Comparison of ENCODE assay signal across 23 cellular contexts in the genomic region with DNA sequence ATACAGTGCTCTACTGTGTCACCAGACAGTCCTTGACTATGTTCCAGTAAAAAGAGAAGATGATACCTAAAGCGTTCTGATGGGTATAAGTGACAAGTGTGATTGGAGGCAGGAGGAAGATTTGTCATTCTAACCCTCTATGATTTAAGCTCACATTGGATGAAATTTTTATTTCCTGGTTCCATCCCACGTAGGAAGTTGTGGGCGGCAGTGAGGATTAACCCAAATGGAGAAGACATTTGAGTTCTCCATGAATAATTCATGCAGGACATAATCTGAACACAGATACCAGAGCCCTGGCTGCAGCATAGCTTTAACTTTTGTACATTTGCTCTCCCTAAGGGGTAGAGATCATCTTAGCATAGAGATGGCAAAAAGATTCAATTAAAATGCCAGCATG.
DNase-seq lines count a peak whose midpoint lies in the region; ATAC-seq and TF ChIP-seq lines count a peak whose summit lies in the region.
"Had no signal": no experiment of that assay in that cellular context is flagged by ENCODE, and none has a peak within 500 bp of the region (broad histone marks: within the 10 kb centered on the region; RNA-seq: fewer than 3 reads in every experiment).

No MANE protein-coding gene starts in this region.

- in situ Hi-C loops in ACHN (cut with HindIII; ENCODE audit: low pct_ligation_motif_present, low pct_unique_long_range_greater_than_20kb, low sequenced_read_pairs), result no loop called here

- peak overlapping the region; percentile 4 for H3K4me3 ChIP-seq in A673 (ENCODE audit: low read depth, low read length, poor library complexity, severe bottlenecking)
- no peak overlapping the region for H3K4me3 ChIP-seq in PC-3 (ENCODE audit: low read length)
- H3K4me3 ChIP-seq in GM23338, result no peak overlapping the region
- H3K4me3 ChIP-seq: GM23248, HAP-1 had no signal

- intact Hi-C loops in A673 (cut with micrococcal nuclease; ENCODE audit: unreplicated experiment), result no loop called here
- intact Hi-C loops in PC-3 (cut with micrococcal nuclease), result no loop called here

- no peak overlapping the region for H3K27ac Mint-ChIP-seq in GM23338
- H3K27ac Mint-ChIP-seq: B cell had no signal

- H3K27me3 Mint-ChIP-seq in GM23338 (ENCODE audit: insufficient read depth, low read depth, poor library complexity), result no peaks in the 10 kb centered on the region
- H3K27me3 Mint-ChIP-seq: B cell; CD4-positive, CD25-positive, alpha-beta regulatory T cell had no signal

- H3F3A ChIP-seq in PC-3 (ENCODE audit: low read length, unreplicated experiment), result no peaks in the 10 kb centered on the region
- no peaks in the 10 kb centered on the region for H3F3A ChIP-seq in GM23338 (replicated peaks; ENCODE audit: low read depth)

- H3K9me3 Mint-ChIP-seq in GM23338, result no peaks in the 10 kb centered on the region
- H3K9me3 Mint-ChIP-seq: CD4-positive, CD25-positive, alpha-beta regulatory T cell had no signal

- CTCF ChIA-PET in A673 (lab: Charles Lee) (interaction anchor here (1.7 kb wide), 1 partner anchor 40 kb away, joined by 8 read pairs; no protein-coding TSS in a partner anchor), PC-3 (lab: Charles Lee) (no interaction called here)

- peak; percentile 96 for DNase-seq in A673 (ENCODE audit: low spot score)
- DNase-seq in PC-3, result no peak
- DNase-seq in caudate nucleus (lab: John Stamatoyannopoulos, UW), result peak in 18 of 61 donors; percentile 4 to 73 (median 30)
- peak; percentile 71 for DNase-seq in putamen (ENCODE audit: low spot score)
- no peak for DNase-seq in NCI-H187 treated with DMSO at 0.1 percent for 48 hours (lab: John Stamatoyannopoulos, UW)
- no peak for DNase-seq in GM23338 (ENCODE audit: low spot score)
- no peak for DNase-seq in ACHN
- DNase-seq: CD4-positive, CD25-positive, alpha-beta regulatory T cell; EL; GF-D8; GM23248; IMR-90; NCI-H1105 treated with DMSO at 0.1 percent for 48 hours; NCI-H2081; NCI-H2171; NCI-H345; NCI-H774; NK-92 treated with Interleukin-12 subunit alpha and Interleukin-12 subunit beta, amount 100 ng/mL, for 24 hours; Right ventricle myocardium superior; SW 1271 had no signal

- TF ChIP-seq CTCF in A673 (conservative IDR thresholded peaks at IDR 0.05; ENCODE audit: low read depth, low read length) (no peak), PC-3 (conservative IDR thresholded peaks at IDR 0.05; ENCODE audit: low read depth, low read length) (no peak), GM23338 (conservative IDR thresholded peaks at IDR 0.05; ENCODE audit: low read depth in 2 of 2) (no peak)

- H3K36me3 Mint-ChIP-seq in GM23338 (ENCODE audit: low read depth), result no peaks in the 10 kb centered on the region

- H3K36me3 ChIP-seq in A673 (ENCODE audit: insufficient read depth, low read length, poor library complexity, severe bottlenecking) (no peaks in the 10 kb centered on the region), PC-3 (ENCODE audit: low read depth, low read length) (no peaks in the 10 kb centered on the region), GM23338 (ENCODE audit: insufficient read depth) (no peaks in the 10 kb centered on the region)
- H3K36me3 ChIP-seq: HAP-1 had no signal

- H3K9me2 ChIP-seq in PC-3 (replicated peaks; ENCODE audit: low read length), result no peaks in the 10 kb centered on the region
- H3K9me2 ChIP-seq in GM23338 (ENCODE audit: insufficient read depth), result no peaks in the 10 kb centered on the region

- H3K9me3 ChIP-seq in A673 (ENCODE audit: low read depth, low read length, poor library complexity, severe bottlenecking), result no peaks in the 10 kb centered on the region
- no peaks in the 10 kb centered on the region for H3K9me3 ChIP-seq in PC-3 (ENCODE audit: low read length)
- H3K9me3 ChIP-seq: HAP-1 had no signal

- H2AFZ ChIP-seq in PC-3 (ENCODE audit: low read length) (no peak overlapping the region), GM23338 (no peak overlapping the region)
- H2AFZ ChIP-seq: GM23248 had no signal

- H3K4me2 ChIP-seq in PC-3 (ENCODE audit: low read length), result no peak overlapping the region
- no peak overlapping the region for H3K4me2 ChIP-seq in GM23338
- H3K4me2 ChIP-seq: KMS-11 had no signal

- peaks cover 9% of the 10 kb centered on the region for H3K4me1 Mint-ChIP-seq in GM23338
- H3K4me1 Mint-ChIP-seq: B cell had no signal

- no peaks in the 10 kb centered on the region for H4K20me1 ChIP-seq in PC-3 (ENCODE audit: low read length)
- no peaks in the 10 kb centered on the region for H4K20me1 ChIP-seq in GM23338 (replicated peaks; ENCODE audit: insufficient read depth)

- BruUV-seq in A673 (replicated peaks; lab: Mats Ljungman, UMichigan) (no TSS peak), PC-3 (replicated peaks; lab: Mats Ljungman, UMichigan) (TSS peak; percentile 14)

- H3K27ac ChIP-seq in A673 (ENCODE audit: low read depth, low read length, poor library complexity, severe bottlenecking), result peak overlapping the region; percentile 78
- H3K27ac ChIP-seq in PC-3 (ENCODE audit: low read length), result no peak overlapping the region
- H3K27ac ChIP-seq in caudate nucleus (ENCODE audit: low read depth, low read length), result peak overlapping the region; percentile 27
- H3K27ac ChIP-seq in GM23338 (ENCODE audit: low read depth), result no peak overlapping the region
- H3K27ac ChIP-seq: GM23248, KMS-11 had no signal

- H3K27me3 ChIP-seq in A673 (replicated peaks; ENCODE audit: insufficient read depth, low read depth, low read length, poor library complexity) (no peaks in the 10 kb centered on the region), PC-3 (ENCODE audit: low read length) (no peaks in the 10 kb centered on the region), GM23338 (ENCODE audit: insufficient read depth) (no peaks in the 10 kb centered on the region)

- POLR2A ChIA-PET in A673 (lab: Charles Lee; ENCODE audit: low non-redundant PET) (interaction anchor here (0.5 kb wide), 1 partner anchor 160 kb away, joined by 4 read pairs; no protein-coding TSS in a partner anchor), PC-3 (lab: Charles Lee; ENCODE audit: unreplicated experiment) (no interaction called here)

- no peak overlapping the region for H3K4me3 Mint-ChIP-seq in GM23338
- H3K4me3 Mint-ChIP-seq: B cell; CD4-positive, CD25-positive, alpha-beta regulatory T cell had no signal

- ATAC-seq in PC-3, result no peak
- no peak for ATAC-seq in GM23338

- H3K79me2 ChIP-seq in PC-3 (ENCODE audit: low read length) (no peaks in the 10 kb centered on the region), GM23338 (replicated peaks; ENCODE audit: insufficient read depth) (no peaks in the 10 kb centered on the region)

- H3K9ac ChIP-seq in PC-3 (ENCODE audit: low read length), result no peak overlapping the region
- H3K9ac ChIP-seq: GM23248, KMS-11 had no signal

- H3K4me1 ChIP-seq in A673 (ENCODE audit: insufficient read depth, low read length, poor library complexity, severe bottlenecking), result peaks cover 54% of the 10 kb centered on the region
- H3K4me1 ChIP-seq in PC-3 (ENCODE audit: insufficient read depth, low read length), result no peaks in the 10 kb centered on the region
- H3K4me1 ChIP-seq in GM23338 (ENCODE audit: insufficient read depth), result no peaks in the 10 kb centered on the region; the same call in 1 of the 2 replicates
- H3K4me1 ChIP-seq: HAP-1 had no signal

TF ChIP-seq in GM23338, 12 proteins besides CTCF, POLR2A, EP300 and RAD21:
- TF ChIP-seq POLR2AphosphoS5 (IDR thresholded peaks at IDR 0.05; ENCODE audit: low read depth), result no peak
- no peak for TF ChIP-seq NANOG (IDR thresholded peaks at IDR 0.05; ENCODE audit: borderline replicate concordance)
TF ChIP-seq in GM23338: peak in this region for 0.

Comparison
In these comparisons a context has a peak if more than half of its experiments do, and no peak if none do; other contexts are left out.
1. DNase-seq: peak in A673 (single experiment) and putamen (single experiment); none in PC-3 (single experiment), NCI-H187 treated with DMSO at 0.1 percent for 48 hours (single experiment), GM23338 (single experiment) and ACHN (single experiment).
2. H3K27ac ChIP-seq: peak in A673 (single experiment) and caudate nucleus (single experiment); none in PC-3 (single experiment) and GM23338 (single experiment).